Comparison of ENCODE assay signal across 8 cellular contexts in the genomic region with DNA sequence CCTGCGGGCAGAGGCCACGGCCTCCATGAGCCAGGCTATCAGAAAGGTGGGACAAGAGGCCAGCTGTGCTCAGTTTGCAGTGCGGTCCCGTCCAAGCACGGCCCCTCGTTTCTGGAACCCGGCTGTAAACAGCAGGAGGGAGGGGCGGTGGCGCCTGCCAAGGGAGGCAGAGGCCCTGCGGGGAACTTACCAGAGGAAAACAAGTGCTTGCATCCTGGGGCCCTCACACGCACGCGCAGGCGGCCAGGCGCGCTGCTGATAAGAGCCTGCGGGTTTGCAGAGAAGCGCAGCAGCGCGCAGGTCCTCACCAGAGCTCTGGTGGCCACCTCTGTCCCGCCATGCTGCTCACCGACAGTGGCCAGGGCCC. TPM values are rescaled to one million over a fixed set of nuclear protein-coding genes. Genes with fewer than 3 reads are reported as not detected.
A peak's percentile ranks its signal among the peaks of the same experiment; 100 is the strongest.
DNase-seq lines count a peak whose midpoint lies in the region; ATAC-seq and TF ChIP-seq lines count a peak whose summit lies in the region.
"Had no signal": no experiment of that assay in that cellular context is flagged by ENCODE, and none has a peak within 500 bp of the region (broad histone marks: within the 10 kb centered on the region; RNA-seq: fewer than 3 reads in every experiment).

No MANE protein-coding gene starts in this region.

- H3K27me3 ChIP-seq in subcutaneous abdominal adipose tissue (ENCODE audit: control insufficient read depth in 5 of 5, insufficient read depth in 4 of 5, low read length in 5 of 5), result no peaks in the 10 kb centered on the region

- TF ChIP-seq CTCF in CD14-positive monocyte (IDR thresholded peaks at IDR 0.05), result no peak

- intact Hi-C loops in CD14-positive monocyte (cut with micrococcal nuclease), result no loop called here

- DNase-seq in NCI-H510A treated with DMSO at 0.1 percent for 48 hours (lab: John Stamatoyannopoulos, UW) (peak; percentile 24), left lobe of liver (ENCODE audit: low spot score) (no peak), CD14-positive monocyte (ENCODE audit: low spot score) (no peak), NCI-H1105 (lab: John Stamatoyannopoulos, UW) (no peak)

- no peaks in the 10 kb centered on the region for H3K9me3 Mint-ChIP-seq in activated naive CD4-positive, alpha-beta T cell treated with anti-CD3 and anti-CD28 coated beads, Interleukin-2, amount 50 U/mL, for 24 hours
- H3K9me3 Mint-ChIP-seq in CD14-positive monocyte, result peaks cover 0 to 11% (median 5%) of the 10 kb centered on the region in 7 donors

- ATAC-seq in left lobe of liver (peak; percentile 5), HG03460 (IDR thresholded peaks at IDR 0.05; ENCODE audit: unreplicated experiment) (no peak)

- peaks cover 0 to 20% (median 19%) of the 10 kb centered on the region in 5 donors for H3K36me3 ChIP-seq in subcutaneous abdominal adipose tissue (ENCODE audit: control insufficient read depth in 5 of 5, insufficient read depth in 5 of 5, low read length in 5 of 5)

- H3K4me3 ChIP-seq in subcutaneous abdominal adipose tissue (ENCODE audit: low read depth in 1 of 5, low read length in 5 of 5), result peak overlapping the region; percentile 70 to 85 (median 78)

- H3K9ac ChIP-seq in subcutaneous abdominal adipose tissue (ENCODE audit: low read length in 5 of 5), result peak overlapping the region in 4 of 5 donors; percentile 49 to 86 (median 64)
- H3K9ac ChIP-seq: KMS-11 had no signal

- H3K27ac ChIP-seq in subcutaneous abdominal adipose tissue (ENCODE audit: low read depth, low read length), result peak overlapping the region; percentile 79
- H3K27ac ChIP-seq: KMS-11 had no signal

- no peaks in the 10 kb centered on the region for H3K27me3 Mint-ChIP-seq in activated naive CD4-positive, alpha-beta T cell treated with anti-CD3 and anti-CD28 coated beads, Interleukin-2, amount 50 U/mL, for 24 hours
- peaks cover 46 to 69% (median 51%) of the 10 kb centered on the region in 3 donors for H3K27me3 Mint-ChIP-seq in CD14-positive monocyte (ENCODE audit: low read depth in 3 of 3)

- H3K4me1 ChIP-seq in subcutaneous abdominal adipose tissue (ENCODE audit: control insufficient read depth in 5 of 5, insufficient read depth in 5 of 5, low read length in 5 of 5), result peaks cover 25 to 93% (median 86%) of the 10 kb centered on the region in 5 donors

- H3K4me3 Mint-ChIP-seq in activated naive CD4-positive, alpha-beta T cell treated with anti-CD3 and anti-CD28 coated beads, Interleukin-2, amount 50 U/mL, for 24 hours, result peak overlapping the region; percentile 88
- H3K4me3 Mint-ChIP-seq in CD14-positive monocyte, result peak overlapping the region in 1 of 2 donors; percentile 83

- H3K9me3 ChIP-seq in subcutaneous abdominal adipose tissue (ENCODE audit: control insufficient read depth in 5 of 5, low read length in 5 of 5), result peaks cover 0 to 6% (median 0%) of the 10 kb centered on the region in 5 donors

- no peaks in the 10 kb centered on the region for H3K36me3 Mint-ChIP-seq in activated naive CD4-positive, alpha-beta T cell treated with anti-CD3 and anti-CD28 coated beads, Interleukin-2, amount 50 U/mL, for 24 hours
- peaks cover 2 to 4% of the 10 kb centered on the region in 2 donors for H3K36me3 Mint-ChIP-seq in CD14-positive monocyte

- peak overlapping the region; percentile 12 for H3K27ac Mint-ChIP-seq in activated naive CD4-positive, alpha-beta T cell treated with anti-CD3 and anti-CD28 coated beads, Interleukin-2, amount 50 U/mL, for 24 hours
- no peak overlapping the region for H3K27ac Mint-ChIP-seq in CD14-positive monocyte

- H3K4me1 Mint-ChIP-seq in activated naive CD4-positive, alpha-beta T cell treated with anti-CD3 and anti-CD28 coated beads, Interleukin-2, amount 50 U/mL, for 24 hours, result peaks cover 38% of the 10 kb centered on the region
- peaks cover 20% of the 10 kb centered on the region for H3K4me1 Mint-ChIP-seq in CD14-positive monocyte

RNA-seq across cellular contexts. Expression of a gene that starts 10.7 kb away (rescaled TPM):
- total RNA-seq in left lobe of liver, result 28.1 TPM
- under 1 TPM; 0.48 TPM for polyA plus RNA-seq in CD14-positive monocyte

RNA-seq across cellular contexts. Expression of a gene that starts 32.8 kb away (rescaled TPM):
- 29.8 TPM for total RNA-seq in left lobe of liver
- 1 to 10 TPM in 1 of 2 donors, under 1 TPM in 1; 0.35 to 4.1 TPM for polyA plus RNA-seq in CD14-positive monocyte
